12 cellular contexts compared by ENCODE assay signal in the genomic region with DNA sequence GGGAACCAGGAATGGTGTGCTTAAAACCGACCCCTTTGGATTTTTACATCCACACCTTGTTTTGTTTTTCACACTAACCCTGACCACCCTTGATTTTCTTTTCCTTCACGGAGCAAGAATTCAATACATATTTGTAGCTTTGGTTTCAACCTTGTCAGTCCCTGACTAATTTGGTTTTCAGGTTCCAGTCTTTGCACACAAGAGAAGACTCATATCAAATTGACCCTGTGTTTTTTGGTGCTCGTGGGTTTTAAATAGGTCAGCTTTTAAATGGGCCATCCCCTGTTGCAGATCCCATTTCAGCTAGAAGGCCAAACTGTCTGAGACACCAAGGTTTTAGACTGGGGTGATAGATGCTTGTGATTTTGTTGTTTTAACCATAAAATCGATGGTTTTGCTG. TPM values are rescaled to one million over a fixed set of nuclear protein-coding genes. Genes with fewer than 3 reads are reported as not detected.
DNase-seq lines count a peak whose midpoint lies in the region; ATAC-seq and TF ChIP-seq lines count a peak whose summit lies in the region.
"Had no signal": no experiment of that assay in that cellular context is flagged by ENCODE, and none has a peak within 500 bp of the region (broad histone marks: within the 10 kb centered on the region; RNA-seq: fewer than 3 reads in every experiment).

No MANE protein-coding gene starts in this region.

- no peaks in the 10 kb centered on the region for H3K36me3 Mint-ChIP-seq in natural killer cell

- DNase-seq in heart right ventricle (no peak), cardiac septum (ENCODE audit: low spot score) (no peak), coronary artery (ENCODE audit: low spot score) (no peak), natural killer cell (no peak), upper lobe of right lung (no peak), BE2C (no peak), SIG-M5 treated with dmso at 0.1 percent for 504 hours (lab: John Stamatoyannopoulos, UW; ENCODE audit: unreplicated experiment) (no peak)
- no peak for DNase-seq in stimulated activated CD4-positive, alpha-beta T cell treated with anti-CD3 and anti-CD28 coated beads, Interleukin-1b, Interleukin-23, amount 100 ng/mL, for 48 hours
- DNase-seq: activated CD4-positive, alpha-beta T cell treated with anti-CD3 and anti-CD28 coated beads for 1 hour; brain microvascular endothelial cell; NCI-H1694; posterior cingulate gyrus had no signal

- WGBS in heart right ventricle, 2 donors, result 56 to 61% methylated on average over 4 of the region's 4 CpGs

- H3K4me1 ChIP-seq in heart right ventricle, result peaks cover 61 to 100% (median 98%) of the 10 kb centered on the region in 9 donors
- H3K4me1 ChIP-seq in upper lobe of right lung, result peaks cover 96% of the 10 kb centered on the region
- H3K4me1 ChIP-seq in BE2C, result peaks cover 20% of the 10 kb centered on the region

- no peak for ATAC-seq in heart right ventricle
- ATAC-seq in natural killer cell, result no peak
- ATAC-seq in upper lobe of right lung, result no peak

- intact Hi-C loops in heart right ventricle (cut with DNase I) (loop anchor here in 4 of 10 donors (2.0 kb wide), 3 partner anchors 22 to 26 kb away; partner anchors contain the start of gene ANP32A (in 1 of the 4)), cardiac septum (cut with DNase I) (loop anchor here (2.0 to 10.0 kb wide), 2 partner anchors 24 to 90 kb away; no protein-coding TSS in a partner anchor), natural killer cell (cut with micrococcal nuclease) (no loop called here), upper lobe of right lung (cut with DNase I) (no loop called here)

- peak overlapping the region; percentile 65 to 91 (median 78) for H3K27ac ChIP-seq in heart right ventricle
- peak overlapping the region; percentile 51 to 68 for H3K27ac ChIP-seq in coronary artery
- peak overlapping the region; percentile 75 for H3K27ac ChIP-seq in upper lobe of right lung
- H3K27ac ChIP-seq: brain microvascular endothelial cell had no signal

- TF ChIP-seq CTCF in heart right ventricle (IDR thresholded peaks at IDR 0.05) (no peak), coronary artery (IDR thresholded peaks at IDR 0.05) (no peak), natural killer cell (IDR thresholded peaks at IDR 0.05) (no peak), upper lobe of right lung (IDR thresholded peaks at IDR 0.05) (no peak), BE2C (IDR thresholded peaks at IDR 0.05; ENCODE audit: low read depth, low read length) (no peak)

- peak overlapping the region in 1 of 10 donors; percentile 13 for H3K4me3 ChIP-seq in heart right ventricle
- H3K4me3 ChIP-seq in coronary artery, result no peak overlapping the region
- H3K4me3 ChIP-seq in upper lobe of right lung, result no peak overlapping the region
- H3K4me3 ChIP-seq in BE2C (ENCODE audit: low read depth, low read length), result no peak overlapping the region

- no peaks in the 10 kb centered on the region for H3K9me3 ChIP-seq in heart right ventricle
- H3K9me3 ChIP-seq in upper lobe of right lung, result no peaks in the 10 kb centered on the region
- H3K9me3 ChIP-seq in BE2C, result no peaks in the 10 kb centered on the region

- H3K9me3 Mint-ChIP-seq in natural killer cell, result no peaks in the 10 kb centered on the region

- H3K27me3 ChIP-seq in heart right ventricle (no peaks in the 10 kb centered on the region), upper lobe of right lung (no peaks in the 10 kb centered on the region), BE2C (no peaks in the 10 kb centered on the region)
- H3K27me3 ChIP-seq: brain microvascular endothelial cell had no signal

- H3K27me3 Mint-ChIP-seq in natural killer cell (ENCODE audit: low read depth in 2 of 2), result no peaks in the 10 kb centered on the region

- H3K4me3 Mint-ChIP-seq in natural killer cell, result peak overlapping the region; percentile 92

- peaks cover 96 to 98% of the 10 kb centered on the region in 2 donors for H3K4me1 Mint-ChIP-seq in natural killer cell

- peak overlapping the region; percentile 88 to 94 for H3K27ac Mint-ChIP-seq in natural killer cell

- H3K36me3 ChIP-seq in heart right ventricle, result no peaks in the 10 kb centered on the region
- no peaks in the 10 kb centered on the region for H3K36me3 ChIP-seq in upper lobe of right lung
- H3K36me3 ChIP-seq in BE2C, result peaks cover 61% of the 10 kb centered on the region
- H3K36me3 ChIP-seq: brain microvascular endothelial cell had no signal

RNA-seq across cellular contexts. Expression of gene ANP32A, which starts 26.4 kb away (rescaled TPM):
- 100 to 1,000 TPM; 122 to 201 (median 152) TPM for total RNA-seq in heart right ventricle
- 100 to 1,000 TPM in 1 of 2 donors, 10 to 100 TPM in 1; 87.3 to 141 TPM for polyA plus RNA-seq in heart right ventricle
- 180 TPM for total RNA-seq in cardiac septum
- 100 to 1,000 TPM; 133 to 150 (median 148) TPM for total RNA-seq in natural killer cell
- total RNA-seq in upper lobe of right lung, result 114 TPM
- polyA plus RNA-seq in BE2C (2012; ENCODE audit: insufficient read depth, insufficient read length, low read depth), result 347 TPM
